ENCODE assay signal across 11 cellular contexts in genomic region chr4:81845273-81845672, GRCh38.
"Had no signal": no experiment of that assay in that cellular context is flagged by ENCODE, and none has a peak within 500 bp of the region (broad histone marks: within the 10 kb centered on the region; RNA-seq: fewer than 3 reads in every experiment).

No MANE protein-coding gene starts in this region.

- H3K9me3 ChIP-seq: esophagus muscularis mucosa, pancreas, stomach, thoracic aorta had no signal

- H3K4me3 Mint-ChIP-seq: activated naive CD4-positive, alpha-beta T cell treated with anti-CD3 and anti-CD28 coated beads, Interleukin-2, amount 50 U/mL, for 24 hours; brain; mesothelial cell of epicardium had no signal

- H3K36me3 Mint-ChIP-seq: activated naive CD4-positive, alpha-beta T cell treated with anti-CD3 and anti-CD28 coated beads, Interleukin-2, amount 50 U/mL, for 24 hours; brain; mesothelial cell of epicardium had no signal

- H3K9me3 Mint-ChIP-seq: activated naive CD4-positive, alpha-beta T cell treated with anti-CD3 and anti-CD28 coated beads, Interleukin-2, amount 50 U/mL, for 24 hours; activated T-helper 2 cell treated with anti-CD3 and anti-CD28 coated beads, Interferon-gamma antibody, Interleukin-2, Interleukin-4, amounts not matched to agents 10 μg/mL and 5 μg/mL and 100 μg/mL, durations not matched to agents 14 hours and 24 hours and 36 hours had no signal

- H3K4me3 ChIP-seq: esophagus muscularis mucosa, pancreas, stomach, thoracic aorta had no signal

- H3K36me3 ChIP-seq: esophagus muscularis mucosa, pancreas, stomach, thoracic aorta had no signal

- H3K27me3 ChIP-seq: esophagus muscularis mucosa, pancreas, stomach had no signal

- H3K4me1 Mint-ChIP-seq: activated naive CD4-positive, alpha-beta T cell treated with anti-CD3 and anti-CD28 coated beads, Interleukin-2, amount 50 U/mL, for 24 hours; brain had no signal

- FAIRE-seq: urothelium cell line had no signal

- H3K27ac Mint-ChIP-seq: activated naive CD4-positive, alpha-beta T cell treated with anti-CD3 and anti-CD28 coated beads, Interleukin-2, amount 50 U/mL, for 24 hours; activated T-helper 2 cell treated with anti-CD3 and anti-CD28 coated beads, Interferon-gamma antibody, Interleukin-2, Interleukin-4, amounts not matched to agents 10 μg/mL and 5 μg/mL and 100 μg/mL, durations not matched to agents 14 hours and 24 hours and 36 hours; mesothelial cell of epicardium had no signal

- DNase-seq: cerebellar nuclear complex, kidney had no signal

- H3K27ac ChIP-seq: esophagus muscularis mucosa, pancreas, thoracic aorta had no signal

- H3K4me1 ChIP-seq: pancreas had no signal
